Comparison of ENCODE assay signal across 11 cellular contexts in the genomic region with DNA sequence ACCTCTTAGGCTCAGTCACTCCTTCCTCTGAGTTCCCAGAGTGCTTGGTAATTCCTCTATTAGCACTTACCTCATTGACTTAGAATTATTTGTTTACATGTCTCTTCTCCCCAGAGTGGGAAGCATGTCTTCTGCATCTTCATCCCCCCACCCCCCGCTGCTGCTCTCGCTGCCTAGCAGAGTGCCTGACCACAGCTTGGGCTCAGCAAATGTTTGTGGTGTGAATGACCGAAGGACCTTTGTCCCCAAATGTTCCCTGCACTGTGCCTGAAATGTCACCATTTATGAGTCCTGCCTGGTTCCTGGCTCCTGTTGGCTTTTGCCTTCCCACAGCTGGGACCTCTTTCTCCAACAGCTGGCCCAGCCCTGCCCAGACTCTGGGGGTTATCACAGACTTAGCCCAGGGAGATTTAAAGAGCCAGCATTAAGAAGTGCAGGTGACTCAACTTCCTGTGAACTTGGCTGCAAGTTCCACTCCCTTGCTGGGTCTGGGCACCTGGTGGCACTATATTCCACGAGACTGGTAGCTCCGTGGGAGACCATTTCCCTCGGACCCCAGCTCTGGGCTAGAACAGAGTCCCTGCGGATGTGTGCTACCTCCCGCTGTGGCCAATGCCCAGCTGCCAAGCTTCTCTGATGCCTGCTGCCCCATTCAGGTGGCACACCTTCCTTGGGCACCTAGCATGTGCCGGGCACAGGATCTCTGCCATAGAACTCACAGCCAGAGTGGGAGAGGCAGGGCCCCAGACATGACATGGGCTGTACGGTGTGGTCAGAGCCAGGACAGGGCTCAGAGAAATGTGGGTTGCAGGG. TPM values are rescaled to one million over a fixed set of nuclear protein-coding genes. Genes with fewer than 3 reads are reported as not detected.
DNase-seq lines count a peak whose midpoint lies in the region; ATAC-seq, FAIRE-seq and TF ChIP-seq lines count a peak whose summit lies in the region.
"Had no signal": no experiment of that assay in that cellular context is flagged by ENCODE, and none has a peak within 500 bp of the region (broad histone marks: within the 10 kb centered on the region; RNA-seq: fewer than 3 reads in every experiment).

No MANE protein-coding gene starts in this region.

- H3K27ac ChIP-seq in HEK293 (ENCODE audit: extremely low read depth, low read depth, low read length) (no peak overlapping the region), PC-3 (ENCODE audit: low read length) (no peak overlapping the region), rectal smooth muscle tissue (ENCODE audit: low read depth, low read length) (peak overlapping the region; percentile 93), small intestine (ENCODE audit: low read depth in 1 of 2, low read length in 1 of 2) (peak overlapping the region in 1 of 2 donors; percentile 66)
- H3K27ac ChIP-seq: RWPE1 had no signal

- CTCF ChIA-PET in HEK293 (lab: Yijun Ruan, JAX) (interaction anchor here (0.7 to 1.4 kb wide), 11 partner anchors 9 to 211 kb away, joined by 3 to 6 read pairs (median 4); no protein-coding TSS in a partner anchor), PC-3 (lab: Charles Lee) (no interaction called here)

- no peak overlapping the region for H2AFZ ChIP-seq in PC-3 (ENCODE audit: low read length)

- no peaks in the 10 kb centered on the region for H3K4me1 ChIP-seq in HEK293 (ENCODE audit: control insufficient read depth, insufficient read depth, low read length)
- peaks cover 9% of the 10 kb centered on the region for H3K4me1 ChIP-seq in PC-3 (ENCODE audit: insufficient read depth, low read length)
- peaks cover 41% of the 10 kb centered on the region for H3K4me1 ChIP-seq in rectal smooth muscle tissue (ENCODE audit: control insufficient read depth, insufficient read depth, low read length)
- H3K4me1 ChIP-seq in small intestine (ENCODE audit: control insufficient read depth in 2 of 2, insufficient read depth in 1 of 2, low read depth in 1 of 2, low read length in 1 of 2), result no peaks in the 10 kb centered on the region

- H3K36me3 ChIP-seq in HEK293 (ENCODE audit: control insufficient read depth in 2 of 2, insufficient read depth in 1 of 2, low read length in 2 of 2) (no peaks in the 10 kb centered on the region), PC-3 (ENCODE audit: low read depth, low read length) (no peaks in the 10 kb centered on the region), rectal smooth muscle tissue (ENCODE audit: control insufficient read depth, insufficient read depth, low read length) (no peaks in the 10 kb centered on the region), small intestine (ENCODE audit: control insufficient read depth in 2 of 2, insufficient read depth in 2 of 2, low read length in 2 of 2) (no peaks in the 10 kb centered on the region)

- H3K27me3 ChIP-seq in PC-3 (ENCODE audit: low read length) (peaks cover 23% of the 10 kb centered on the region), rectal smooth muscle tissue (ENCODE audit: control insufficient read depth, insufficient read depth, low read length) (peaks cover 3% of the 10 kb centered on the region), small intestine (ENCODE audit: control insufficient read depth in 2 of 2, insufficient read depth in 2 of 2, low read length in 2 of 2) (peaks cover 7 to 9% of the 10 kb centered on the region in 2 donors)

- H3K9ac ChIP-seq in PC-3 (ENCODE audit: low read length), result no peak overlapping the region
- no peak overlapping the region for H3K9ac ChIP-seq in rectal smooth muscle tissue (ENCODE audit: low read length)

- intact Hi-C loops in PC-3 (cut with micrococcal nuclease), result no loop called here

- ATAC-seq in PC-3 (peak; percentile 81), GM21360 (IDR thresholded peaks at IDR 0.05; ENCODE audit: unreplicated experiment) (no peak)

- H3K9me2 ChIP-seq in PC-3 (replicated peaks; ENCODE audit: low read length), result no peaks in the 10 kb centered on the region

- 42 to 56% (median 54%) methylated on average over 10 of the region's 10 CpGs for WGBS in small intestine, 3 donors

- H3K79me2 ChIP-seq in PC-3 (ENCODE audit: low read length), result no peaks in the 10 kb centered on the region

- DNase-seq in PC-3, result peak; percentile 42
- peak; percentile 12 for DNase-seq in fibroblast of mammary gland (ENCODE audit: low read depth)
- no peak for DNase-seq in small intestine
- no peak for DNase-seq in central memory CD4-positive, alpha-beta T cell
- DNase-seq: activated CD4-positive, alpha-beta memory T cell treated with anti-CD3 and anti-CD28 coated beads for 36 hours; anterior cingulate cortex; islet precursor cell had no signal

- peak overlapping the region; percentile 26; the same call in 1 of the 2 replicates for H3K4me2 ChIP-seq in PC-3 (ENCODE audit: low read length)

- peak; percentile 64 for TF ChIP-seq CTCF in HEK293 (tag by site-specific recombination; IDR thresholded peaks at IDR 0.05)
- peak; percentile 47 for TF ChIP-seq CTCF in PC-3 (conservative IDR thresholded peaks at IDR 0.05; ENCODE audit: low read depth, low read length)
- no peak for TF ChIP-seq CTCF in fibroblast of mammary gland (conservative IDR thresholded peaks at IDR 0.05; ENCODE audit: control insufficient read depth, insufficient read depth, low read depth, low read length)

- POLR2A ChIA-PET in HEK293 (lab: Yijun Ruan, JAX) (interaction anchor here (0.9 kb wide), 1 partner anchor 12 kb away, joined by 3 read pairs; no protein-coding TSS in a partner anchor), PC-3 (lab: Charles Lee; ENCODE audit: unreplicated experiment) (no interaction called here)

- no peaks in the 10 kb centered on the region for H4K20me1 ChIP-seq in PC-3 (ENCODE audit: low read length)

- H3K4me3 ChIP-seq in HEK293 (ENCODE audit: low read depth, low read length) (no peak overlapping the region), PC-3 (ENCODE audit: low read length) (no peak overlapping the region), fibroblast of mammary gland (ENCODE audit: control insufficient read depth, low read depth, low read length) (no peak overlapping the region), rectal smooth muscle tissue (ENCODE audit: low read length) (no peak overlapping the region), small intestine (ENCODE audit: low read depth in 1 of 2, low read length in 2 of 2) (no peak overlapping the region)

- no peaks in the 10 kb centered on the region for H3F3A ChIP-seq in PC-3 (ENCODE audit: low read length, unreplicated experiment)

- H3K9me3 ChIP-seq in HEK293 (ENCODE audit: control insufficient read depth, insufficient read depth, low read depth, low read length) (no peaks in the 10 kb centered on the region), PC-3 (ENCODE audit: low read length) (no peaks in the 10 kb centered on the region), small intestine (ENCODE audit: control insufficient read depth, low read depth) (no peaks in the 10 kb centered on the region)

- BruUV-seq in PC-3 (replicated peaks; lab: Mats Ljungman, UMichigan), result no TSS peak

- no peak for FAIRE-seq in small intestine (lab: Jason Lieb, UNC)

TF ChIP-seq in HEK293, 187 proteins besides CTCF, POLR2A, EP300 and RAD21:
- no peak for TF ChIP-seq ZNF19 (tag by site-specific recombination; IDR thresholded peaks at IDR 0.05; ENCODE audit: low read depth)
- TF ChIP-seq ZNF654 (tag by site-specific recombination; IDR thresholded peaks at IDR 0.05; ENCODE audit: low read depth), result peak; percentile 25; the same call in 1 of the 2 replicates
- TF ChIP-seq ZNF146 (tag by site-specific recombination; IDR thresholded peaks at IDR 0.05), result no peak
- TF ChIP-seq ZNF335 (tag by site-specific recombination; conservative IDR thresholded peaks at IDR 0.05), result peak; percentile 37
- TF ChIP-seq ZNF785 (tag by site-specific recombination; IDR thresholded peaks at IDR 0.05), result no peak
- no peak for TF ChIP-seq ZBTB10 (tag by site-specific recombination; IDR thresholded peaks at IDR 0.05)
- no peak for TF ChIP-seq SP3 (tag by site-specific recombination; IDR thresholded peaks at IDR 0.05)
- peak; percentile 34; the same call in 1 of the 2 replicates for TF ChIP-seq ZIC2 (tag by site-specific recombination; IDR thresholded peaks at IDR 0.05)
- TF ChIP-seq ZSCAN30 (tag by site-specific recombination; IDR thresholded peaks at IDR 0.05), result no peak
- TF ChIP-seq GLIS1 (tag by site-specific recombination; IDR thresholded peaks at IDR 0.05), result peak; percentile 60

RNA-seq across cellular contexts. Expression of gene HMCN2, which starts 1.8 kb away (rescaled TPM):
- 0.11 and 0.35 TPM in 2 replicates for total RNA-seq in PC-3 (2014; rRNA removed)
- 10 to 100 TPM in 1 of 3 donors, 1 to 10 TPM in 1, not detected in 1; 1.1 to 10.6 TPM for polyA plus RNA-seq in small intestine
- total RNA-seq: activated CD4-positive, alpha-beta memory T cell treated with anti-CD3 and anti-CD28 coated beads for 36 hours had no signal

Comparison
In these comparisons a context has a peak if more than half of its experiments do, and no peak if none do; other contexts are left out.
1. DNase-seq: peak in PC-3 (single experiment) and fibroblast of mammary gland (single experiment); none in small intestine (single experiment) and central memory CD4-positive, alpha-beta T cell (single experiment).